8 cellular contexts compared by ENCODE assay signal in genomic region chr4:89294583-89295244, GRCh38. TPM values are rescaled to one million over a fixed set of nuclear protein-coding genes. Genes with fewer than 3 reads are reported as not detected.
DNase-seq lines count a peak whose midpoint lies in the region; ATAC-seq lines count a peak whose summit lies in the region.

No MANE protein-coding gene starts in this region.

- H3K36me3 Mint-ChIP-seq in activated naive CD4-positive, alpha-beta T cell treated with anti-CD3 and anti-CD28 coated beads for 36 hours (ENCODE audit: low read depth) = no peaks in the 10 kb centered on the region

- H3K27me3 Mint-ChIP-seq in activated naive CD4-positive, alpha-beta T cell treated with anti-CD3 and anti-CD28 coated beads for 36 hours (ENCODE audit: low read depth) = no peaks in the 10 kb centered on the region

- H3K27ac Mint-ChIP-seq in activated naive CD4-positive, alpha-beta T cell treated with anti-CD3 and anti-CD28 coated beads for 36 hours = peak overlapping the region; percentile 94

- H3K9me3 Mint-ChIP-seq in activated naive CD4-positive, alpha-beta T cell treated with anti-CD3 and anti-CD28 coated beads for 36 hours = no peaks in the 10 kb centered on the region

- peak; percentile 79 for ATAC-seq in HG02970 (IDR thresholded peaks at IDR 0.05; ENCODE audit: low FRiP score, unreplicated experiment)
- ATAC-seq in stimulated activated naive CD8-positive, alpha-beta T cell treated with anti-CD3 and anti-CD28 coated beads, Interleukin-15, Interleukin-2, amounts not matched to agents 100 U/mL and 50 U/mL, for 24 hours = peak; percentile 70

- intact Hi-C loops in activated naive CD4-positive, alpha-beta T cell treated with anti-CD3 and anti-CD28 coated beads for 36 hours (cut with micrococcal nuclease) = loop anchor here (1.0 to 10.0 kb wide), 20 partner anchors 9 to 1010 kb away; partner anchors contain the start of genes GPRIN3, HERC3, HERC5 and PPM1K

- no peak for DNase-seq in activated naive CD4-positive, alpha-beta T cell treated with anti-CD3 and anti-CD28 coated beads for 36 hours
- no peak for DNase-seq in activated naive CD4-positive, alpha-beta T cell treated with Interleukin-2 at 50 U/mL for 16 hours
- DNase-seq in RPMI8226 (peak; percentile 57), NCI-H526 (lab: John Stamatoyannopoulos, UW) (no peak), mucosa of gallbladder (ENCODE audit: low spot score) (no peak)
- DNase-seq in stimulated activated naive CD8-positive, alpha-beta T cell treated with anti-CD3 and anti-CD28 coated beads, Interleukin-15, Interleukin-2, amounts not matched to agents 100 U/mL and 50 U/mL, for 24 hours = no peak
- no peak for DNase-seq in activated CD4-positive, CD25-positive, alpha-beta regulatory T cell (lab: John Stamatoyannopoulos, UW)

- H3K4me1 Mint-ChIP-seq in activated naive CD4-positive, alpha-beta T cell treated with anti-CD3 and anti-CD28 coated beads for 36 hours (ENCODE audit: low read depth) = peaks cover 79% of the 10 kb centered on the region

- H3K4me3 Mint-ChIP-seq in activated naive CD4-positive, alpha-beta T cell treated with anti-CD3 and anti-CD28 coated beads for 36 hours = peak overlapping the region; percentile 49

- CTCF ChIA-PET in activated naive CD4-positive, alpha-beta T cell treated with anti-CD3 and anti-CD28 coated beads for 36 hours (lab: Charles Lee) = interaction anchor here (0.8 to 2.5 kb wide), 8 partner anchors 9 to 69 kb away, joined by 3 to 13 read pairs (median 5); no protein-coding TSS in a partner anchor

RNA-seq across cellular contexts. Expression of gene GPRIN3, which starts 12.9 kb away (rescaled TPM):
- total RNA-seq in activated naive CD4-positive, alpha-beta T cell treated with anti-CD3 and anti-CD28 coated beads for 36 hours = 1 to 10 TPM; 8.6 to 8.8 TPM
- total RNA-seq in mucosa of gallbladder = 15.2 TPM
